10 cellular contexts compared by ENCODE assay signal in the genomic region with DNA sequence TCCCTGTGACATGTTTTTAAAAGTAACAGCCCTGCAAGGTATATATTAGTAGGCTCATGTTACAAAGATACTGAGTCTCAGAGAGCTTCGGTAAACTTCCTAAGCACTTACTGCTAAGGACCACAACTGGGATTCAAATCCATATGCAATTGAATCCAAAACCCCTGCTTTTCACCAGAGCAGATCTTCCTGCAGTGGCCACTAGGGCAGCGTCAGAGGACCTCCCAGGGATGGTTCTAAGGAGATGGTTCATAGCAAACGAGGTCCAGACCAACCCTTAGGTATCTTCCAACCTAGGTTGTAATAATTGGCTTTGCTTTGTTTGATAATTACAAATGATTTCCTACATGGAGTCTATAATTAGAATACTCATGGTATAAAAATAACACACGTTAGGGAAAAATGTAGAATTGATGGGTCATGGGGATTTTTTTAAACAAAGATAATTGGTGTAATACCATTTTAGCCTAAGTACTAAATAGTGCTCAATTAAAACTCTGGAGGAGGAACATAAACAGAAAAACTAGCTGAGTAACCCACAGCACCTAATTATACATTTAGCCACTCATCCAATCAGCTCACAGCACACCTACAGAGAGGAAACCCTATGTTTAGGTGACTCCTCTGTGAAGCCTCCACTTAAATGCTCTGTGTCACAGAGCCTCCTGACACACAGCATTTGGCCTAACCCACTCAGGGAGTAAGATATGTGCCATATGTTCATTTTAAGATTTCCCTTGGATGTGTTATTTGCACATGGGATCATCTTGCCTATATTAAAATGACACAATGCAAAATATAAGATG. TPM values are rescaled to one million over a fixed set of nuclear protein-coding genes. Genes with fewer than 3 reads are reported as not detected.
DNase-seq lines count a peak whose midpoint lies in the region; ATAC-seq, FAIRE-seq and TF ChIP-seq lines count a peak whose summit lies in the region.
"Had no signal": no experiment of that assay in that cellular context is flagged by ENCODE, and none has a peak within 500 bp of the region (broad histone marks: within the 10 kb centered on the region; RNA-seq: fewer than 3 reads in every experiment).

No MANE protein-coding gene starts in this region.

- H3K79me2 ChIP-seq in keratinocyte (ENCODE audit: control insufficient read depth, insufficient read depth, low read length) = no peaks in the 10 kb centered on the region

- H3K9me3 Mint-ChIP-seq in Caco-2 (ENCODE audit: unreplicated experiment) = no peaks in the 10 kb centered on the region
- H3K9me3 Mint-ChIP-seq in HFFc6 = no peaks in the 10 kb centered on the region
- H3K9me3 Mint-ChIP-seq: natural killer cell had no signal

- peaks cover 65% of the 10 kb centered on the region for H3K4me1 ChIP-seq in Caco-2
- peaks cover 40% of the 10 kb centered on the region for H3K4me1 ChIP-seq in keratinocyte (ENCODE audit: control insufficient read depth, extremely low read depth, insufficient read depth, low read length)
- H3K4me1 ChIP-seq in tibial artery = peaks cover 0 to 4% (median 0%) of the 10 kb centered on the region in 4 donors

- H3K27ac ChIP-seq in keratinocyte (ENCODE audit: control insufficient read depth, insufficient read depth, low read length) (no peak overlapping the region), tibial artery (no peak overlapping the region)
- H3K27ac ChIP-seq: coronary artery had no signal

- H3K4me1 Mint-ChIP-seq in Caco-2 (ENCODE audit: low read depth, unreplicated experiment) (peaks cover 61% of the 10 kb centered on the region), HFFc6 (ENCODE audit: low read depth) (peaks cover 57% of the 10 kb centered on the region), T-helper 17 cell (peaks cover 27% of the 10 kb centered on the region)

- no peaks in the 10 kb centered on the region for H3K9me3 ChIP-seq in Caco-2
- no peaks in the 10 kb centered on the region for H3K9me3 ChIP-seq in T-helper 17 cell (ENCODE audit: control insufficient read depth, low read length, poor library complexity, severe bottlenecking)
- H3K9me3 ChIP-seq in keratinocyte (ENCODE audit: control insufficient read depth, low read depth, low read length) = no peaks in the 10 kb centered on the region
- H3K9me3 ChIP-seq in tibial artery = no peaks in the 10 kb centered on the region

- no peaks in the 10 kb centered on the region for H3K36me3 Mint-ChIP-seq in Caco-2 (ENCODE audit: insufficient read depth, unreplicated experiment)
- no peaks in the 10 kb centered on the region for H3K36me3 Mint-ChIP-seq in HFFc6 (ENCODE audit: low read depth)
- peaks cover 2% of the 10 kb centered on the region for H3K36me3 Mint-ChIP-seq in T-helper 17 cell (ENCODE audit: low read depth)
- H3K36me3 Mint-ChIP-seq: natural killer cell had no signal

- intact Hi-C loops in Caco-2 (cut with micrococcal nuclease; ENCODE audit: unreplicated experiment) (loop anchor here (1.0 kb wide), 1 partner anchor 10 kb away; no protein-coding TSS in a partner anchor), tibial artery (cut with DNase I; ENCODE audit: low total_unique reads) (no loop called here)

- H3K4me2 ChIP-seq in keratinocyte (ENCODE audit: control insufficient read depth, extremely low read depth, insufficient read depth, low read depth, low read length) = no peak overlapping the region

- H3K27me3 ChIP-seq in Caco-2 (replicated peaks; ENCODE audit: control insufficient read depth, insufficient read depth, low read length) (no peaks in the 10 kb centered on the region), keratinocyte (ENCODE audit: control insufficient read depth, extremely low read depth, insufficient read depth, low read length) (no peaks in the 10 kb centered on the region), tibial artery (no peaks in the 10 kb centered on the region)

- H4K20me1 ChIP-seq in keratinocyte (ENCODE audit: control insufficient read depth, extremely low read depth, insufficient read depth, low read length) = no peaks in the 10 kb centered on the region

- DNase-seq in Caco-2 = no peak
- peak; percentile 4 for DNase-seq in HFFc6
- DNase-seq in T-helper 17 cell = no peak
- DNase-seq in keratinocyte (ENCODE audit: low read depth, low spot score) = no peak
- DNase-seq in activated CD8-positive, alpha-beta memory T cell treated with anti-CD3 and anti-CD28 coated beads, Interleukin-2, amount 50 U/mL, for 48 hours = no peak
- DNase-seq in NCI-H2029 treated with DMSO at 0.1 percent for 48 hours (lab: John Stamatoyannopoulos, UW) = no peak
- no peak for DNase-seq in stimulated activated naive CD8-positive, alpha-beta T cell treated with anti-CD3 and anti-CD28 coated beads, Interleukin-15, Interleukin-2, amounts not matched to agents 100 U/mL and 50 U/mL, for 24 hours
- no peak for DNase-seq in tibial artery
- DNase-seq: natural killer cell had no signal

- no peak for ATAC-seq in T-helper 17 cell
- no peak for ATAC-seq in stimulated activated naive CD8-positive, alpha-beta T cell treated with anti-CD3 and anti-CD28 coated beads, Interleukin-15, Interleukin-2, amounts not matched to agents 100 U/mL and 50 U/mL, for 24 hours
- ATAC-seq: natural killer cell had no signal

- no peak overlapping the region for H3K4me3 Mint-ChIP-seq in Caco-2 (ENCODE audit: unreplicated experiment)
- no peak overlapping the region for H3K4me3 Mint-ChIP-seq in HFFc6
- H3K4me3 Mint-ChIP-seq in T-helper 17 cell = no peak overlapping the region
- H3K4me3 Mint-ChIP-seq: natural killer cell had no signal

- no peak overlapping the region for H2AFZ ChIP-seq in keratinocyte (ENCODE audit: control insufficient read depth, low read length)

- H3K4me3 ChIP-seq in Caco-2 (ENCODE audit: low read depth, low read length) (no peak overlapping the region), keratinocyte (ENCODE audit: control insufficient read depth in 2 of 3, extremely low read depth in 1 of 3, insufficient read depth in 2 of 3, low read depth in 1 of 3, low read length in 3 of 3) (no peak overlapping the region), tibial artery (no peak overlapping the region)
- H3K4me3 ChIP-seq: coronary artery had no signal

- BruUV-seq in Caco-2 (replicated peaks; lab: Mats Ljungman, UMichigan) = no TSS peak

- FAIRE-seq in keratinocyte (lab: Jason Lieb, UNC) = peak; percentile 71

- POLR2A ChIA-PET in Caco-2 (lab: Charles Lee) = no interaction called here

- H3K27ac Mint-ChIP-seq in Caco-2 (ENCODE audit: unreplicated experiment) (no peak overlapping the region), HFFc6 (no peak overlapping the region; the same call in 1 of the 2 replicates), T-helper 17 cell (peak overlapping the region; percentile 66)
- H3K27ac Mint-ChIP-seq: natural killer cell had no signal

- no peak overlapping the region for H3K9ac ChIP-seq in keratinocyte (ENCODE audit: control insufficient read depth, extremely low read depth, insufficient read depth, low read length)

- dilution Hi-C loops in keratinocyte (cut with MboI; ENCODE audit: extremely low pct_ligation_motif_present, low sequenced_read_pairs) = no loop called here

- CTCF ChIA-PET in Caco-2 (lab: Charles Lee) = no interaction called here

- no peaks in the 10 kb centered on the region for H3K9me1 ChIP-seq in keratinocyte (ENCODE audit: control insufficient read depth, extremely low read depth, insufficient read depth, low read length)

- TF ChIP-seq CTCF in Caco-2 (IDR thresholded peaks at IDR 0.05; ENCODE audit: insufficient read depth in 1 of 2, low read depth in 1 of 2, low read length in 1 of 2, severe bottlenecking in 1 of 2, unreplicated experiment in 1 of 2) = peak; percentile 14 to 21
- peak; percentile 71 for TF ChIP-seq CTCF in HFFc6 (IDR thresholded peaks at IDR 0.05)
- TF ChIP-seq CTCF in keratinocyte (optimal IDR thresholded peaks at IDR 0.05 in 1 of 3, IDR thresholded peaks at IDR 0.05 in 1 of 3, conservative IDR thresholded peaks at IDR 0.05 in 1 of 3; ENCODE audit: extremely low read depth in 1 of 3, insufficient read depth in 2 of 3, low read length in 3 of 3) = peak; percentile 36 to 40 (median 40)
- no peak for TF ChIP-seq CTCF in tibial artery (IDR thresholded peaks at IDR 0.05)

- no peaks in the 10 kb centered on the region for H3K36me3 ChIP-seq in Caco-2 (ENCODE audit: control insufficient read depth, insufficient read depth, low read length)
- no peaks in the 10 kb centered on the region for H3K36me3 ChIP-seq in keratinocyte (ENCODE audit: control insufficient read depth in 2 of 2, extremely low read depth in 1 of 2, insufficient read depth in 2 of 2, low read length in 2 of 2)
- no peaks in the 10 kb centered on the region for H3K36me3 ChIP-seq in tibial artery

- H3K27me3 Mint-ChIP-seq in Caco-2 (ENCODE audit: insufficient read depth, unreplicated experiment) (no peaks in the 10 kb centered on the region), HFFc6 (ENCODE audit: insufficient read depth) (no peaks in the 10 kb centered on the region; the same call in none of the 2 replicates), T-helper 17 cell (peaks cover 31% of the 10 kb centered on the region)

RNA-seq across cellular contexts. Expression of gene CAST, which starts 10.0 kb away (rescaled TPM):
- total RNA-seq in Caco-2 (2022) (418 and 426 TPM in 2 replicates), T-helper 17 cell (100 to 1,000 TPM; 303 TPM)
- 100 to 1,000 TPM; 274 to 342 (median 322) TPM for total RNA-seq in HFFc6 (2021; fragmentation: NEBNext Ultra II Directional; extraction: Animal tissue kit (Norgen Biotek cat#: 25700))
- 148 to 343 TPM (median 238 TPM) in 3 replicates for polyA plus RNA-seq in keratinocyte
- polyA plus RNA-seq in keratinocyte (2011; ENCODE audit: low read depth) = 1,030 TPM
- 209 and 268 TPM in 2 replicates for polyA plus RNA-seq in keratinocyte (2011; cell fraction: cytosol; rRNA removed)
- 383 and 505 TPM in 2 replicates for polyA plus RNA-seq in keratinocyte (2011; cell fraction: nucleus; rRNA removed)
- polyA plus RNA-seq in keratinocyte (2012; ENCODE audit: low replicate concordance) = 252 and 292 TPM in 2 replicates
- polyA minus RNA-seq in keratinocyte = 62.9 to 205 TPM (median 111 TPM) in 3 replicates
- 227 TPM for polyA minus RNA-seq in keratinocyte (2011; cell fraction: cytosol; rRNA and poly(A)+ RNA removed)
- 331 and 508 TPM in 2 replicates for polyA minus RNA-seq in keratinocyte (2011; cell fraction: nucleus; rRNA and poly(A)+ RNA removed)

Comparison
In these comparisons a context has a peak if more than half of its experiments do, and no peak if none do; other contexts are left out.
1. CTCF ChIP-seq: peak in Caco-2 (2 of 2), HFFc6 (single experiment) and keratinocyte (3 of 3); none in tibial artery (0 of 2).